In genomic region chr3:40623567-40623966, GRCh38 we compare ENCODE assay signal across 10 cellular contexts.
DNase-seq lines count a peak whose midpoint lies in the region; ATAC-seq and TF ChIP-seq lines count a peak whose summit lies in the region.
"Had no signal": no experiment of that assay in that cellular context is flagged by ENCODE, and none has a peak within 500 bp of the region (broad histone marks: within the 10 kb centered on the region; RNA-seq: fewer than 3 reads in every experiment).

No MANE protein-coding gene starts in this region.

- TF ChIP-seq CTCF in type B pancreatic cell (conservative IDR thresholded peaks at IDR 0.05) = no peak

- ATAC-seq in GM19463 (IDR thresholded peaks at IDR 0.05; ENCODE audit: unreplicated experiment) = peak; percentile 94
- peak; percentile 92 for ATAC-seq in activated CD8-positive, alpha-beta T cell treated with anti-CD3 and anti-CD28 coated beads, Interleukin-2, amount 10 ng/mL, durations not matched to agents 7 days and 5 days
- ATAC-seq: HCT116 had no signal

- H3K36me3 Mint-ChIP-seq in activated CD8-positive, alpha-beta T cell treated with anti-CD3 and anti-CD28 coated beads, Interleukin-2, amount 10 ng/mL, durations not matched to agents 7 days and 5 days (ENCODE audit: low read depth) = no peaks in the 10 kb centered on the region
- H3K36me3 Mint-ChIP-seq in type B pancreatic cell = no peaks in the 10 kb centered on the region

- POLR2A ChIA-PET in activated CD8-positive, alpha-beta T cell treated with anti-CD3 and anti-CD28 coated beads, Interleukin-2, amount 10 ng/mL, durations not matched to agents 7 days and 5 days (lab: Charles Lee) = no interaction called here

- peaks cover 16% of the 10 kb centered on the region for H3K27me3 Mint-ChIP-seq in activated CD8-positive, alpha-beta T cell treated with anti-CD3 and anti-CD28 coated beads, Interleukin-2, amount 10 ng/mL, durations not matched to agents 7 days and 5 days (ENCODE audit: low read depth)
- peaks cover 5% of the 10 kb centered on the region for H3K27me3 Mint-ChIP-seq in type B pancreatic cell

- H3K4me3 Mint-ChIP-seq in activated CD8-positive, alpha-beta T cell treated with anti-CD3 and anti-CD28 coated beads, Interleukin-2, amount 10 ng/mL, durations not matched to agents 7 days and 5 days = no peak overlapping the region
- H3K4me3 Mint-ChIP-seq in type B pancreatic cell = no peak overlapping the region
- H3K4me3 Mint-ChIP-seq: brain had no signal

- DNase-seq in Caki2 (ENCODE audit: low read depth) (peak; percentile 38), HS-27A (ENCODE audit: low read depth) (peak; percentile 30), type B pancreatic cell (ENCODE audit: extremely low spot score, unreplicated experiment) (no peak), H4 (ENCODE audit: low spot score) (no peak), posterior vena cava (ENCODE audit: low spot score) (no peak)
- DNase-seq in activated CD8-positive, alpha-beta T cell treated with anti-CD3 and anti-CD28 coated beads, Interleukin-2, amount 10 ng/mL, durations not matched to agents 7 days and 5 days = peak; percentile 81
- DNase-seq in stimulated activated CD8-positive, alpha-beta memory T cell treated with anti-CD3 and anti-CD28 coated beads, Interleukin-4, amount 100 ng/mL, for 48 hours = peak; percentile 27

- no peaks in the 10 kb centered on the region for H3K4me1 Mint-ChIP-seq in activated CD8-positive, alpha-beta T cell treated with anti-CD3 and anti-CD28 coated beads, Interleukin-2, amount 10 ng/mL, durations not matched to agents 7 days and 5 days (ENCODE audit: low read depth)
- H3K4me1 Mint-ChIP-seq in type B pancreatic cell (ENCODE audit: unreplicated experiment) = no peaks in the 10 kb centered on the region
- H3K4me1 Mint-ChIP-seq: brain had no signal

- intact Hi-C loops in posterior vena cava (cut with DNase I) = no loop called here

- peaks cover 4% of the 10 kb centered on the region for H3K9me3 Mint-ChIP-seq in activated CD8-positive, alpha-beta T cell treated with anti-CD3 and anti-CD28 coated beads, Interleukin-2, amount 10 ng/mL, durations not matched to agents 7 days and 5 days (ENCODE audit: insufficient read depth)
- peaks cover 5% of the 10 kb centered on the region for H3K9me3 Mint-ChIP-seq in type B pancreatic cell

- in situ Hi-C loops in Caki2 (cut with HindIII; ENCODE audit: low pct_unique_long_range_greater_than_20kb, low sequenced_read_pairs) = no loop called here

- CTCF ChIA-PET in activated CD8-positive, alpha-beta T cell treated with anti-CD3 and anti-CD28 coated beads, Interleukin-2, amount 10 ng/mL, durations not matched to agents 7 days and 5 days (lab: Charles Lee) = no interaction called here

- H3K27ac Mint-ChIP-seq in activated CD8-positive, alpha-beta T cell treated with anti-CD3 and anti-CD28 coated beads, Interleukin-2, amount 10 ng/mL, durations not matched to agents 7 days and 5 days = no peak overlapping the region
- no peak overlapping the region for H3K27ac Mint-ChIP-seq in type B pancreatic cell
- H3K27ac Mint-ChIP-seq: brain had no signal

Comparison
In these comparisons a context has a peak if more than half of its experiments do, and no peak if none do; other contexts are left out.
1. DNase-seq: peak in Caki2 (single experiment), HS-27A (single experiment), activated CD8-positive, alpha-beta T cell treated with anti-CD3 and anti-CD28 coated beads, Interleukin-2, amount 10 ng/mL, durations not matched to agents 7 days and 5 days (single experiment) and stimulated activated CD8-positive, alpha-beta memory T cell treated with anti-CD3 and anti-CD28 coated beads, Interleukin-4, amount 100 ng/mL, for 48 hours (single experiment); none in type B pancreatic cell (single experiment), H4 (single experiment) and posterior vena cava (single experiment).